ENCODE assay signal across 8 cellular contexts in genomic region chr18:12946549-12947354, GRCh38. TPM values are rescaled to one million over a fixed set of nuclear protein-coding genes. Genes with fewer than 3 reads are reported as not detected.
A peak's percentile ranks its signal among the peaks of the same experiment; 100 is the strongest.
DNase-seq lines count a peak whose midpoint lies in the region; ATAC-seq and TF ChIP-seq lines count a peak whose summit lies in the region.

No MANE protein-coding gene starts in this region.

- H4K20me1 ChIP-seq in GM23338 (replicated peaks; ENCODE audit: insufficient read depth): peaks cover 13% of the 10 kb centered on the region

- peaks cover 12% of the 10 kb centered on the region; the same call in 2 of the 3 replicates for H3K9me3 Mint-ChIP-seq in GM23338
- peaks cover 4% of the 10 kb centered on the region for H3K9me3 Mint-ChIP-seq in activated naive CD8-positive, alpha-beta T cell treated with anti-CD3 and anti-CD28 coated beads for 36 hours
- H3K9me3 Mint-ChIP-seq in osteocyte (ENCODE audit: unreplicated experiment): no peaks in the 10 kb centered on the region

- H3K27me3 ChIP-seq in GM23338 (ENCODE audit: insufficient read depth) (no peaks in the 10 kb centered on the region), heart left ventricle (no peaks in the 10 kb centered on the region)

- peaks cover 5% of the 10 kb centered on the region; the same call in 1 of the 2 replicates for H3K4me1 ChIP-seq in GM23338 (ENCODE audit: insufficient read depth)
- H3K4me1 ChIP-seq in heart left ventricle: peaks cover 0 to 44% (median 19%) of the 10 kb centered on the region in 12 donors

- in situ Hi-C loops in Caki2 (cut with HindIII; ENCODE audit: low pct_unique_long_range_greater_than_20kb, low sequenced_read_pairs) (no loop called here), G401 (cut with HindIII; ENCODE audit: low sequenced_read_pairs) (no loop called here)

- H3K4me1 Mint-ChIP-seq in GM23338: peaks cover 16% of the 10 kb centered on the region; the same call in 2 of the 3 replicates
- peaks cover 28% of the 10 kb centered on the region for H3K4me1 Mint-ChIP-seq in activated naive CD8-positive, alpha-beta T cell treated with anti-CD3 and anti-CD28 coated beads for 36 hours
- H3K4me1 Mint-ChIP-seq in osteocyte (ENCODE audit: unreplicated experiment): peaks cover 47% of the 10 kb centered on the region

- H3K4me2 ChIP-seq in GM23338: peak overlapping the region; percentile 94

- peak overlapping the region; percentile 91 for H3K27ac ChIP-seq in GM23338 (ENCODE audit: low read depth)
- H3K27ac ChIP-seq in heart left ventricle: peak overlapping the region; percentile 72 to 99 (median 96)

- H3K4me3 ChIP-seq in GM23338 (peak overlapping the region; percentile 80), heart left ventricle (peak overlapping the region; percentile 44 to 93 (median 73))

- intact Hi-C loops in heart left ventricle (cut with DNase I): loop anchor here in 6 of 10 donors (2.0 to 10.0 kb wide), 6 partner anchors 46 to 622 kb away; partner anchors contain the start of genes PTPN2 (in 5 of the 6), AFG3L2 (in 3 of the 6) and CEP192 (in 1 of the 6)

- H3K27me3 Mint-ChIP-seq in GM23338 (ENCODE audit: insufficient read depth, low read depth, poor library complexity): peaks cover 23% of the 10 kb centered on the region
- peaks cover 3% of the 10 kb centered on the region for H3K27me3 Mint-ChIP-seq in activated naive CD8-positive, alpha-beta T cell treated with anti-CD3 and anti-CD28 coated beads for 36 hours
- H3K27me3 Mint-ChIP-seq in osteocyte (ENCODE audit: unreplicated experiment): no peaks in the 10 kb centered on the region

- H3K27ac Mint-ChIP-seq in GM23338: peak overlapping the region; percentile 97
- peak overlapping the region; percentile 98 for H3K27ac Mint-ChIP-seq in activated naive CD8-positive, alpha-beta T cell treated with anti-CD3 and anti-CD28 coated beads for 36 hours
- peak overlapping the region; percentile 97 for H3K27ac Mint-ChIP-seq in osteocyte (ENCODE audit: unreplicated experiment)

- 3 to 4% (median 4%) methylated on average over 17 of the region's 17 CpGs for WGBS in heart left ventricle, 4 donors

- ATAC-seq in GM23338 (peak; percentile 10), heart left ventricle (peak in 3 of 4 donors; percentile 1 to 24 (median 2)), GM18505 (IDR thresholded peaks at IDR 0.05; ENCODE audit: unreplicated experiment) (no peak)

- H3K9me2 ChIP-seq in GM23338 (ENCODE audit: insufficient read depth): no peaks in the 10 kb centered on the region

- H3K79me2 ChIP-seq in GM23338 (replicated peaks; ENCODE audit: insufficient read depth): peaks cover 32% of the 10 kb centered on the region

- no peaks in the 10 kb centered on the region for H3K9me3 ChIP-seq in heart left ventricle

- TF ChIP-seq POLR2A in heart left ventricle (IDR thresholded peaks at IDR 0.05): no peak
- no peak for TF ChIP-seq POLR2A in GM18505 (IDR thresholded peaks at IDR 0.05; ENCODE audit: borderline replicate concordance, extremely low read depth, insufficient read depth, insufficient read length)

- no peaks in the 10 kb centered on the region for H3K36me3 ChIP-seq in GM23338 (ENCODE audit: insufficient read depth)
- no peaks in the 10 kb centered on the region for H3K36me3 ChIP-seq in heart left ventricle

- H3K4me3 Mint-ChIP-seq in GM23338 (peak overlapping the region; percentile 91), osteocyte (ENCODE audit: unreplicated experiment) (peak overlapping the region; percentile 95)
- peak overlapping the region; percentile 96 for H3K4me3 Mint-ChIP-seq in activated naive CD8-positive, alpha-beta T cell treated with anti-CD3 and anti-CD28 coated beads for 36 hours

- H3F3A ChIP-seq in GM23338 (replicated peaks; ENCODE audit: low read depth): peaks cover 12% of the 10 kb centered on the region; the same call in 1 of the 2 replicates

- DNase-seq in Caki2 (ENCODE audit: low read depth): peak; percentile 68
- DNase-seq in GM23338 (ENCODE audit: low spot score): peak; percentile 76
- DNase-seq in NCI-H345 treated with DMSO at 0.1 percent for 48 hours (lab: John Stamatoyannopoulos, UW; ENCODE audit: unreplicated experiment): peak; percentile 60
- no peak for DNase-seq in activated naive CD8-positive, alpha-beta T cell treated with anti-CD3 and anti-CD28 coated beads for 36 hours
- DNase-seq in heart left ventricle: peak; percentile 52 to 78 (median 75)
- no peak for DNase-seq in osteocyte (ENCODE audit: extremely low spot score, unreplicated experiment)
- no peak for DNase-seq in G401 (ENCODE audit: low spot score)

- H3K36me3 Mint-ChIP-seq in GM23338 (ENCODE audit: low read depth) (peaks cover 27% of the 10 kb centered on the region; the same call in 2 of the 3 replicates), osteocyte (ENCODE audit: unreplicated experiment) (peaks cover 2% of the 10 kb centered on the region)
- H3K36me3 Mint-ChIP-seq in activated naive CD8-positive, alpha-beta T cell treated with anti-CD3 and anti-CD28 coated beads for 36 hours: peaks cover 33% of the 10 kb centered on the region

- peak overlapping the region; percentile 98 for H2AFZ ChIP-seq in GM23338

- TF ChIP-seq CTCF in GM23338 (conservative IDR thresholded peaks at IDR 0.05; ENCODE audit: low read depth in 2 of 2) (peak in 1 of 2 experiments; percentile 23; a peak in 2 of 4 replicates), heart left ventricle (IDR thresholded peaks at IDR 0.05) (peak in 1 of 12 donors; percentile 10), osteocyte (IDR thresholded peaks at IDR 0.05) (no peak)

TF ChIP-seq in GM23338, 12 proteins besides CTCF, POLR2A, EP300 and RAD21:
- no peak for TF ChIP-seq POLR2AphosphoS5 (IDR thresholded peaks at IDR 0.05; ENCODE audit: low read depth)

RNA-seq across cellular contexts. Expression of gene SEH1L, which starts 1.1 kb away (rescaled TPM):
- total RNA-seq in Caki2 (2014; rRNA removed; shearing (Covaris generic); ENCODE audit: low replicate concordance): 36.8 and 49.3 TPM in 2 replicates
- 72.0 and 95.0 TPM in 2 replicates for total RNA-seq in GM23338 (2014; rRNA removed; shearing (Covaris generic))
- polyA plus RNA-seq in GM23338 (2016; fragmentation: Nextera tagmentation; extraction: Ambion mirVana) (40.9 and 46.9 TPM in 2 replicates), heart left ventricle (10 to 100 TPM in 1 of 2 donors, 1 to 10 TPM in 1; 8.6 to 39.9 TPM)
- total RNA-seq in activated naive CD8-positive, alpha-beta T cell treated with anti-CD3 and anti-CD28 coated beads for 36 hours: 100 to 1,000 TPM; 146 to 155 TPM
- total RNA-seq in heart left ventricle (10 to 100 TPM; 12.9 to 28.3 (median 18.5) TPM), osteocyte (47.5 and 48.0 TPM in 2 replicates)
- total RNA-seq in G401 (2014; rRNA removed; shearing (Covaris generic)): 48.4 and 53.7 TPM in 2 replicates

RNA-seq across cellular contexts. Expression of gene CEP192, which starts 44.4 kb away (rescaled TPM):
- total RNA-seq in Caki2 (2014; rRNA removed; shearing (Covaris generic); ENCODE audit: low replicate concordance): 14.0 and 19.4 TPM in 2 replicates
- 23.3 and 30.6 TPM in 2 replicates for total RNA-seq in GM23338 (2014; rRNA removed; shearing (Covaris generic))
- polyA plus RNA-seq in GM23338 (2016; fragmentation: Nextera tagmentation; extraction: Ambion mirVana) (15.2 and 19.9 TPM in 2 replicates), heart left ventricle (1 to 10 TPM; 5.5 to 8.6 TPM)
- total RNA-seq in activated naive CD8-positive, alpha-beta T cell treated with anti-CD3 and anti-CD28 coated beads for 36 hours: 10 to 100 TPM; 26.2 to 27.5 TPM
- total RNA-seq in heart left ventricle (10 to 100 TPM; 21.5 to 36.3 (median 27.5) TPM), osteocyte (20.4 and 22.9 TPM in 2 replicates)
- total RNA-seq in G401 (2014; rRNA removed; shearing (Covaris generic)): 13.4 and 22.5 TPM in 2 replicates

Comparison
In these comparisons a context has a peak if more than half of its experiments do, and no peak if none do; other contexts are left out.
1. DNase-seq: peak in Caki2 (single experiment), GM23338 (single experiment), NCI-H345 treated with DMSO at 0.1 percent for 48 hours (single experiment) and heart left ventricle (5 of 5); none in activated naive CD8-positive, alpha-beta T cell treated with anti-CD3 and anti-CD28 coated beads for 36 hours (single experiment), osteocyte (single experiment) and G401 (single experiment).
2. Peak in every context shown above with its lines, with median percentiles within 50 percentile points of each other: H3K27ac Mint-ChIP-seq and H3K4me3 Mint-ChIP-seq.